ENCODE assay signal across 1 cellular context in genomic region chr20:50369225-50370035, GRCh38.
TF ChIP-seq lines count a peak whose summit lies in the region.

No MANE protein-coding gene starts in this region.

TF ChIP-seq in HepG2, 621 proteins besides CTCF, POLR2A, EP300 and RAD21 (continued from another document and continues in another):
- TF ChIP-seq KIAA2018 (CRISPR knock-in tag; IDR thresholded peaks at IDR 0.05; ENCODE audit: borderline replicate concordance) (no peak), SOX6 (IDR thresholded peaks at IDR 0.05) (no peak), SOX6 (CRISPR knock-in tag; IDR thresholded peaks at IDR 0.05) (peak; percentile 72), NCOA5 (CRISPR knock-in tag; IDR thresholded peaks at IDR 0.05) (no peak), BRD4 (CRISPR knock-in tag; IDR thresholded peaks at IDR 0.05) (peak; percentile 91), SMARCE1 (IDR thresholded peaks at IDR 0.05; ENCODE audit: borderline replicate concordance) (no peak), MZF1 (CRISPR knock-in tag; IDR thresholded peaks at IDR 0.05; ENCODE audit: borderline replicate concordance) (no peak), CENPT (CRISPR knock-in tag; IDR thresholded peaks at IDR 0.05; ENCODE audit: low read depth) (0 out of 2 replicates have a peak, but pooled peaks have one; percentile 61), ZNF44 (CRISPR knock-in tag; IDR thresholded peaks at IDR 0.05) (no peak), ZNF232 (CRISPR knock-in tag; IDR thresholded peaks at IDR 0.05; ENCODE audit: borderline replicate concordance) (0 out of 2 replicates have a peak, but pooled peaks have one; percentile 77), GMEB1 (CRISPR knock-in tag; IDR thresholded peaks at IDR 0.05; ENCODE audit: borderline replicate concordance) (peak; percentile 59; the same call in 1 of the 2 replicates), TGIF2 (CRISPR knock-in tag; IDR thresholded peaks at IDR 0.05) (no peak), HBP1 (CRISPR knock-in tag; IDR thresholded peaks at IDR 0.05; ENCODE audit: low read depth) (peak; percentile 15; the same call in 1 of the 2 replicates), ZNF629 (CRISPR knock-in tag; conservative IDR thresholded peaks at IDR 0.05) (peak; percentile 57), ZNF30 (CRISPR knock-in tag; IDR thresholded peaks at IDR 0.05) (peak; percentile 79), ZSCAN5A (CRISPR knock-in tag; IDR thresholded peaks at IDR 0.05; ENCODE audit: borderline replicate concordance) (no peak), ISX (CRISPR knock-in tag; conservative IDR thresholded peaks at IDR 0.05) (no peak), BHLHE40 (IDR thresholded peaks at IDR 0.05; ENCODE audit: low read length) (no peak; the same call in 1 of the 2 replicates), ATF6 (CRISPR knock-in tag; conservative IDR thresholded peaks at IDR 0.05) (no peak), FUBP1 (CRISPR knock-in tag; IDR thresholded peaks at IDR 0.05; ENCODE audit: borderline replicate concordance) (peak; percentile 97), ZNF260 (CRISPR knock-in tag; IDR thresholded peaks at IDR 0.05; ENCODE audit: borderline replicate concordance, low read depth) (no peak), SATB2 (CRISPR knock-in tag; IDR thresholded peaks at IDR 0.05) (no peak; the same call in 1 of the 2 replicates), BCLAF1 (IDR thresholded peaks at IDR 0.05) (no peak), GATA4 (IDR thresholded peaks at IDR 0.05; ENCODE audit: borderline replicate concordance, low read depth) (no peak), TERF1 (CRISPR knock-in tag; IDR thresholded peaks at IDR 0.05) (no peak), ZNF3 (CRISPR knock-in tag; IDR thresholded peaks at IDR 0.05) (no peak; the same call in 1 of the 2 replicates), ZBTB38 (CRISPR knock-in tag; IDR thresholded peaks at IDR 0.05) (peak; percentile 64; the same call in 1 of the 2 replicates), RFX1 (IDR thresholded peaks at IDR 0.05) (no peak), PHF8 (CRISPR knock-in tag; IDR thresholded peaks at IDR 0.05) (peak; percentile 59), RBFOX2 (IDR thresholded peaks at IDR 0.05; ENCODE audit: low read depth, low read length) (peak; percentile 56; the same call in 1 of the 2 replicates), ZNF709 (CRISPR knock-in tag; IDR thresholded peaks at IDR 0.05) (no peak), IRF1 (CRISPR knock-in tag; IDR thresholded peaks at IDR 0.05; ENCODE audit: low read depth) (no peak), MAFK (conservative IDR thresholded peaks at IDR 0.05 in 1 of 2, IDR thresholded peaks at IDR 0.05 in 1 of 2; ENCODE audit: low read length in 2 of 2) (no peak)
